ENCODE assay signal across 16 cellular contexts in genomic region chr19:18475004-18475453, GRCh38. TPM values are rescaled to one million over a fixed set of nuclear protein-coding genes. Genes with fewer than 3 reads are reported as not detected.
A peak's percentile ranks its signal among the peaks of the same experiment; 100 is the strongest.
DNase-seq lines count a peak whose midpoint lies in the region; ATAC-seq and TF ChIP-seq lines count a peak whose summit lies in the region.
"Had no signal": no experiment of that assay in that cellular context is flagged by ENCODE, and none has a peak within 500 bp of the region (broad histone marks: within the 10 kb centered on the region; RNA-seq: fewer than 3 reads in every experiment).

No MANE protein-coding gene starts in this region.

- H3K36me3 Mint-ChIP-seq in activated T-cell treated with anti-CD3 and anti-CD28 coated beads, Interleukin-2, amount 50 U/mL, for 72 hours (ENCODE audit: insufficient read depth in 2 of 2): no peaks in the 10 kb centered on the region
- peaks cover 3% of the 10 kb centered on the region for H3K36me3 Mint-ChIP-seq in activated CD4-positive, alpha-beta memory T cell treated with anti-CD3 and anti-CD28 coated beads, Interleukin-2, amount 10 ng/mL, durations not matched to agents 7 days and 5 days (ENCODE audit: low read depth)
- H3K36me3 Mint-ChIP-seq in memory B cell: no peaks in the 10 kb centered on the region

- TF ChIP-seq POLR2A in upper lobe of left lung (IDR thresholded peaks at IDR 0.05): no peak

- peak overlapping the region in 1 of 2 donors; percentile 60 for H3K4me3 Mint-ChIP-seq in activated T-cell treated with anti-CD3 and anti-CD28 coated beads, Interleukin-2, amount 50 U/mL, for 72 hours
- no peak overlapping the region for H3K4me3 Mint-ChIP-seq in activated CD4-positive, alpha-beta memory T cell treated with anti-CD3 and anti-CD28 coated beads, Interleukin-2, amount 10 ng/mL, durations not matched to agents 7 days and 5 days
- no peak overlapping the region for H3K4me3 Mint-ChIP-seq in memory B cell
- H3K4me3 Mint-ChIP-seq: H9 had no signal

- TF ChIP-seq CTCF in upper lobe of left lung (IDR thresholded peaks at IDR 0.05): no peak

- peak in 1 of 2 donors; percentile 16 for ATAC-seq in activated T-cell treated with anti-CD3 and anti-CD28 coated beads, Interleukin-2, amount 50 U/mL, for 72 hours (replicated peaks in 1 of 2)
- ATAC-seq in memory B cell (ENCODE audit: low read depth): peak; percentile 53
- ATAC-seq in upper lobe of left lung (ENCODE audit: low FRiP score in 2 of 2): no peak
- ATAC-seq in GM18858 (IDR thresholded peaks at IDR 0.05; ENCODE audit: unreplicated experiment): no peak

- TF ChIP-seq EP300 in upper lobe of left lung (IDR thresholded peaks at IDR 0.05): no peak

- no peaks in the 10 kb centered on the region for H3K27me3 ChIP-seq in upper lobe of left lung
- H3K27me3 ChIP-seq: right atrium auricular region, SJSA1, vagina had no signal

- peaks cover 0 to 26% (median 9%) of the 10 kb centered on the region in 4 donors for H3K36me3 ChIP-seq in upper lobe of left lung
- H3K36me3 ChIP-seq: vagina had no signal

- no peaks in the 10 kb centered on the region for H3K27me3 Mint-ChIP-seq in activated T-cell treated with anti-CD3 and anti-CD28 coated beads, Interleukin-2, amount 50 U/mL, for 72 hours (ENCODE audit: low read depth)
- no peaks in the 10 kb centered on the region for H3K27me3 Mint-ChIP-seq in activated CD4-positive, alpha-beta memory T cell treated with anti-CD3 and anti-CD28 coated beads, Interleukin-2, amount 10 ng/mL, durations not matched to agents 7 days and 5 days
- no peaks in the 10 kb centered on the region for H3K27me3 Mint-ChIP-seq in memory B cell

- H3K27ac Mint-ChIP-seq in activated T-cell treated with anti-CD3 and anti-CD28 coated beads, Interleukin-2, amount 50 U/mL, for 72 hours: peak overlapping the region; percentile 86
- peak overlapping the region; percentile 88 for H3K27ac Mint-ChIP-seq in activated CD4-positive, alpha-beta memory T cell treated with anti-CD3 and anti-CD28 coated beads, Interleukin-2, amount 10 ng/mL, durations not matched to agents 7 days and 5 days
- H3K27ac Mint-ChIP-seq in memory B cell: peak overlapping the region; percentile 6

- peak overlapping the region in 3 of 4 donors; percentile 69 to 89 (median 74) for H3K27ac ChIP-seq in upper lobe of left lung
- H3K27ac ChIP-seq: KMS-11, right atrium auricular region, SJSA1, vagina had no signal

- peaks cover 43% of the 10 kb centered on the region for H3K4me1 Mint-ChIP-seq in activated T-cell treated with anti-CD3 and anti-CD28 coated beads, Interleukin-2, amount 50 U/mL, for 72 hours (ENCODE audit: low read depth)
- peaks cover 68% of the 10 kb centered on the region for H3K4me1 Mint-ChIP-seq in activated CD4-positive, alpha-beta memory T cell treated with anti-CD3 and anti-CD28 coated beads, Interleukin-2, amount 10 ng/mL, durations not matched to agents 7 days and 5 days
- peaks cover 27% of the 10 kb centered on the region for H3K4me1 Mint-ChIP-seq in memory B cell

- H3K9me3 ChIP-seq in upper lobe of left lung: no peaks in the 10 kb centered on the region
- H3K9me3 ChIP-seq: right atrium auricular region, SJSA1, vagina had no signal

- H3K9me3 Mint-ChIP-seq in activated T-cell treated with anti-CD3 and anti-CD28 coated beads, Interleukin-2, amount 50 U/mL, for 72 hours: no peaks in the 10 kb centered on the region
- H3K9me3 Mint-ChIP-seq in activated CD4-positive, alpha-beta memory T cell treated with anti-CD3 and anti-CD28 coated beads, Interleukin-2, amount 10 ng/mL, durations not matched to agents 7 days and 5 days: no peaks in the 10 kb centered on the region
- H3K9me3 Mint-ChIP-seq in memory B cell: no peaks in the 10 kb centered on the region
- H3K9me3 Mint-ChIP-seq: H9 had no signal

- CTCF ChIA-PET in activated CD4-positive, alpha-beta memory T cell treated with anti-CD3 and anti-CD28 coated beads, Interleukin-2, amount 10 ng/mL, durations not matched to agents 7 days and 5 days (lab: Charles Lee): interaction anchor here (0.6 to 1.5 kb wide), 5 partner anchors 10 to 113 kb away, joined by 3 to 5 read pairs (median 3); partner anchors contain the start of gene REX1BD

- POLR2A ChIA-PET in activated CD4-positive, alpha-beta memory T cell treated with anti-CD3 and anti-CD28 coated beads, Interleukin-2, amount 10 ng/mL, durations not matched to agents 7 days and 5 days (lab: Charles Lee): interaction anchor here (1.0 to 1.8 kb wide), 2 partner anchors 33 to 82 kb away, joined by 3 to 5 read pairs; partner anchors contain the start of gene KXD1

- 77 to 86% methylated on average over 5 of the region's 5 CpGs for WGBS in upper lobe of left lung, 2 donors

- peaks cover 60 to 78% (median 68%) of the 10 kb centered on the region in 4 donors for H3K4me1 ChIP-seq in upper lobe of left lung

- no peak overlapping the region for H3K4me3 ChIP-seq in upper lobe of left lung
- H3K4me3 ChIP-seq: right atrium auricular region, SJSA1, vagina had no signal

- DNase-seq in activated T-cell treated with anti-CD3 and anti-CD28 coated beads, Interleukin-2, amount 50 U/mL, for 72 hours: no peak
- DNase-seq in activated T-cell treated with anti-CD3 and anti-CD28 coated beads, Interleukin-2, amount 50 U/mL, for 48 hours: no peak
- peak; percentile 32 for DNase-seq in activated CD4-positive, alpha-beta memory T cell treated with anti-CD3 and anti-CD28 coated beads, Interleukin-2, amount 10 ng/mL, durations not matched to agents 7 days and 5 days
- no peak for DNase-seq in memory B cell (ENCODE audit: low spot score in 2 of 2)
- DNase-seq in upper lobe of left lung: no peak
- no peak for DNase-seq in NCI-H510A (lab: John Stamatoyannopoulos, UW)
- DNase-seq in stimulated activated CD8-positive, alpha-beta memory T cell treated with anti-CD3 and anti-CD28 coated beads, Interleukin-4, amount 100 ng/mL, for 48 hours: no peak
- DNase-seq: H9; NCI-H1436; NCI-H2227 treated with DMSO at 0.1 percent for 48 hours; stimulated activated CD4-positive, alpha-beta T cell treated with anti-CD3 and anti-CD28 coated beads, Interleukin-4, amount 100 ng/mL, for 1 hour had no signal

RNA-seq across cellular contexts. Expression of gene ISYNA1, which starts 37.1 kb away (rescaled TPM):
- total RNA-seq in activated T-cell treated with anti-CD3 and anti-CD28 coated beads, Interleukin-2, amount 50 U/mL, for 72 hours: 10 to 100 TPM; 20.5 to 24.8 TPM
- 10 to 100 TPM; 16.7 to 18.0 TPM for total RNA-seq in activated CD4-positive, alpha-beta memory T cell treated with anti-CD3 and anti-CD28 coated beads, Interleukin-2, amount 10 ng/mL, durations not matched to agents 7 days and 5 days
- total RNA-seq in upper lobe of left lung: 10 to 100 TPM; 14.5 to 55.5 (median 20.0) TPM

RNA-seq across cellular contexts. Expression of gene ELL, which starts 46.8 kb away (rescaled TPM):
- total RNA-seq in activated T-cell treated with anti-CD3 and anti-CD28 coated beads, Interleukin-2, amount 50 U/mL, for 72 hours: 10 to 100 TPM; 25.9 to 32.3 TPM
- total RNA-seq in activated CD4-positive, alpha-beta memory T cell treated with anti-CD3 and anti-CD28 coated beads, Interleukin-2, amount 10 ng/mL, durations not matched to agents 7 days and 5 days: 10 to 100 TPM; 26.2 to 26.3 TPM
- total RNA-seq in upper lobe of left lung: 10 to 100 TPM; 19.8 to 66.0 (median 22.4) TPM

RNA-seq across cellular contexts. Expression of gene SSBP4, which starts 55.8 kb away (rescaled TPM):
- total RNA-seq in activated T-cell treated with anti-CD3 and anti-CD28 coated beads, Interleukin-2, amount 50 U/mL, for 72 hours: 10 to 100 TPM; 46.8 to 48.1 TPM
- total RNA-seq in activated CD4-positive, alpha-beta memory T cell treated with anti-CD3 and anti-CD28 coated beads, Interleukin-2, amount 10 ng/mL, durations not matched to agents 7 days and 5 days: 100 to 1,000 TPM; 140 to 153 TPM
- 100 to 1,000 TPM in 1 of 6 donors, 10 to 100 TPM in 5; 52.0 to 157 (median 84.1) TPM for total RNA-seq in upper lobe of left lung

Comparison
In these comparisons a context has a peak if more than half of its experiments do, and no peak if none do; other contexts are left out.
1. H3K27ac Mint-ChIP-seq: peak in every context shown above with its lines; median percentile 88 in activated CD4-positive, alpha-beta memory T cell treated with anti-CD3 and anti-CD28 coated beads, Interleukin-2, amount 10 ng/mL, durations not matched to agents 7 days and 5 days; 86 in activated T-cell treated with anti-CD3 and anti-CD28 coated beads, Interleukin-2, amount 50 U/mL, for 72 hours; 6 in memory B cell.